In the genomic region with DNA sequence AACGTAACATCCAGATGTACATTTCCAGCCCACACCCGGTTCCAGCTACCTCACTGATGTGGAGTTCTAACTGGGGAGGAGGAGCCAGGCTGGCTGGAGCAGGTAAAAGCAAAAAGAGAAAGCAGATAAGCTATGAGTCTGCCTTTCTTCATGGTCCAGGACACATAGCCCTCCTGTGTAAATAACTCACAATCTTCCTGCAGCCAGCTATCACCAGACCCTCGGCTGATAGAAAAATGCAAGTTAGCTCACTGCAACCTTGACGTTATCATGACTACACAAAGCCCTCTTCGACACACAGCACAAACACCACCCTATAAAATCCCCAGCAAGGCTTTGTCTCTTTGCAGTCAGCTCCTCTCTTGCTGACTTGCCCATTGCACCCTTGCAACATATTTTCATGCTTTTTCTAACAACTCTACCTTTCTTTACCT, we compare ENCODE assay signal across 1 cellular context.
TF ChIP-seq lines count a peak whose summit lies in the region.

No MANE protein-coding gene starts in this region.

TF ChIP-seq in K562, 482 proteins besides CTCF, POLR2A, EP300 and RAD21 (continued from another document and continues in another):
- TF ChIP-seq, protein P1, sequence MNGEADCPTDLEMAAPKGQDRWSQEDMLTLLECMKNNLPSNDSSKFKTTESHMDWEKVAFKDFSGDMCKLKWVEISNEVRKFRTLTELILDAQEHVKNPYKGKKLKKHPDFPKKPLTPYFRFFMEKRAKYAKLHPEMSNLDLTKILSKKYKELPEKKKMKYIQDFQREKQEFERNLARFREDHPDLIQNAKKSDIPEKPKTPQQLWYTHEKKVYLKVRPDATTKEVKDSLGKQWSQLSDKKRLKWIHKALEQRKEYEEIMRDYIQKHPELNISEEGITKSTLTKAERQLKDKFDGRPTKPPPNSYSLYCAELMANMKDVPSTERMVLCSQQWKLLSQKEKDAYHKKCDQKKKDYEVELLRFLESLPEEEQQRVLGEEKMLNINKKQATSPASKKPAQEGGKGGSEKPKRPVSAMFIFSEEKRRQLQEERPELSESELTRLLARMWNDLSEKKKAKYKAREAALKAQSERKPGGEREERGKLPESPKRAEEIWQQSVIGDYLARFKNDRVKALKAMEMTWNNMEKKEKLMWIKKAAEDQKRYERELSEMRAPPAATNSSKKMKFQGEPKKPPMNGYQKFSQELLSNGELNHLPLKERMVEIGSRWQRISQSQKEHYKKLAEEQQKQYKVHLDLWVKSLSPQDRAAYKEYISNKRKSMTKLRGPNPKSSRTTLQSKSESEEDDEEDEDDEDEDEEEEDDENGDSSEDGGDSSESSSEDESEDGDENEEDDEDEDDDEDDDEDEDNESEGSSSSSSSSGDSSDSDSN (IDR thresholded peaks at IDR 0.05; ENCODE audit: borderline replicate concordance in 1 of 2, low read depth in 2 of 2, low read length in 2 of 2) = no peak
- no peak for TF ChIP-seq CREBBP (IDR thresholded peaks at IDR 0.05; ENCODE audit: low read depth, low read length)
- TF ChIP-seq POLR2B (IDR thresholded peaks at IDR 0.05; ENCODE audit: low read depth, partially characterized antibody) = no peak
- no peak for TF ChIP-seq ZBTB9 (CRISPR knock-in tag; IDR thresholded peaks at IDR 0.05)
- TF ChIP-seq, protein P2, sequence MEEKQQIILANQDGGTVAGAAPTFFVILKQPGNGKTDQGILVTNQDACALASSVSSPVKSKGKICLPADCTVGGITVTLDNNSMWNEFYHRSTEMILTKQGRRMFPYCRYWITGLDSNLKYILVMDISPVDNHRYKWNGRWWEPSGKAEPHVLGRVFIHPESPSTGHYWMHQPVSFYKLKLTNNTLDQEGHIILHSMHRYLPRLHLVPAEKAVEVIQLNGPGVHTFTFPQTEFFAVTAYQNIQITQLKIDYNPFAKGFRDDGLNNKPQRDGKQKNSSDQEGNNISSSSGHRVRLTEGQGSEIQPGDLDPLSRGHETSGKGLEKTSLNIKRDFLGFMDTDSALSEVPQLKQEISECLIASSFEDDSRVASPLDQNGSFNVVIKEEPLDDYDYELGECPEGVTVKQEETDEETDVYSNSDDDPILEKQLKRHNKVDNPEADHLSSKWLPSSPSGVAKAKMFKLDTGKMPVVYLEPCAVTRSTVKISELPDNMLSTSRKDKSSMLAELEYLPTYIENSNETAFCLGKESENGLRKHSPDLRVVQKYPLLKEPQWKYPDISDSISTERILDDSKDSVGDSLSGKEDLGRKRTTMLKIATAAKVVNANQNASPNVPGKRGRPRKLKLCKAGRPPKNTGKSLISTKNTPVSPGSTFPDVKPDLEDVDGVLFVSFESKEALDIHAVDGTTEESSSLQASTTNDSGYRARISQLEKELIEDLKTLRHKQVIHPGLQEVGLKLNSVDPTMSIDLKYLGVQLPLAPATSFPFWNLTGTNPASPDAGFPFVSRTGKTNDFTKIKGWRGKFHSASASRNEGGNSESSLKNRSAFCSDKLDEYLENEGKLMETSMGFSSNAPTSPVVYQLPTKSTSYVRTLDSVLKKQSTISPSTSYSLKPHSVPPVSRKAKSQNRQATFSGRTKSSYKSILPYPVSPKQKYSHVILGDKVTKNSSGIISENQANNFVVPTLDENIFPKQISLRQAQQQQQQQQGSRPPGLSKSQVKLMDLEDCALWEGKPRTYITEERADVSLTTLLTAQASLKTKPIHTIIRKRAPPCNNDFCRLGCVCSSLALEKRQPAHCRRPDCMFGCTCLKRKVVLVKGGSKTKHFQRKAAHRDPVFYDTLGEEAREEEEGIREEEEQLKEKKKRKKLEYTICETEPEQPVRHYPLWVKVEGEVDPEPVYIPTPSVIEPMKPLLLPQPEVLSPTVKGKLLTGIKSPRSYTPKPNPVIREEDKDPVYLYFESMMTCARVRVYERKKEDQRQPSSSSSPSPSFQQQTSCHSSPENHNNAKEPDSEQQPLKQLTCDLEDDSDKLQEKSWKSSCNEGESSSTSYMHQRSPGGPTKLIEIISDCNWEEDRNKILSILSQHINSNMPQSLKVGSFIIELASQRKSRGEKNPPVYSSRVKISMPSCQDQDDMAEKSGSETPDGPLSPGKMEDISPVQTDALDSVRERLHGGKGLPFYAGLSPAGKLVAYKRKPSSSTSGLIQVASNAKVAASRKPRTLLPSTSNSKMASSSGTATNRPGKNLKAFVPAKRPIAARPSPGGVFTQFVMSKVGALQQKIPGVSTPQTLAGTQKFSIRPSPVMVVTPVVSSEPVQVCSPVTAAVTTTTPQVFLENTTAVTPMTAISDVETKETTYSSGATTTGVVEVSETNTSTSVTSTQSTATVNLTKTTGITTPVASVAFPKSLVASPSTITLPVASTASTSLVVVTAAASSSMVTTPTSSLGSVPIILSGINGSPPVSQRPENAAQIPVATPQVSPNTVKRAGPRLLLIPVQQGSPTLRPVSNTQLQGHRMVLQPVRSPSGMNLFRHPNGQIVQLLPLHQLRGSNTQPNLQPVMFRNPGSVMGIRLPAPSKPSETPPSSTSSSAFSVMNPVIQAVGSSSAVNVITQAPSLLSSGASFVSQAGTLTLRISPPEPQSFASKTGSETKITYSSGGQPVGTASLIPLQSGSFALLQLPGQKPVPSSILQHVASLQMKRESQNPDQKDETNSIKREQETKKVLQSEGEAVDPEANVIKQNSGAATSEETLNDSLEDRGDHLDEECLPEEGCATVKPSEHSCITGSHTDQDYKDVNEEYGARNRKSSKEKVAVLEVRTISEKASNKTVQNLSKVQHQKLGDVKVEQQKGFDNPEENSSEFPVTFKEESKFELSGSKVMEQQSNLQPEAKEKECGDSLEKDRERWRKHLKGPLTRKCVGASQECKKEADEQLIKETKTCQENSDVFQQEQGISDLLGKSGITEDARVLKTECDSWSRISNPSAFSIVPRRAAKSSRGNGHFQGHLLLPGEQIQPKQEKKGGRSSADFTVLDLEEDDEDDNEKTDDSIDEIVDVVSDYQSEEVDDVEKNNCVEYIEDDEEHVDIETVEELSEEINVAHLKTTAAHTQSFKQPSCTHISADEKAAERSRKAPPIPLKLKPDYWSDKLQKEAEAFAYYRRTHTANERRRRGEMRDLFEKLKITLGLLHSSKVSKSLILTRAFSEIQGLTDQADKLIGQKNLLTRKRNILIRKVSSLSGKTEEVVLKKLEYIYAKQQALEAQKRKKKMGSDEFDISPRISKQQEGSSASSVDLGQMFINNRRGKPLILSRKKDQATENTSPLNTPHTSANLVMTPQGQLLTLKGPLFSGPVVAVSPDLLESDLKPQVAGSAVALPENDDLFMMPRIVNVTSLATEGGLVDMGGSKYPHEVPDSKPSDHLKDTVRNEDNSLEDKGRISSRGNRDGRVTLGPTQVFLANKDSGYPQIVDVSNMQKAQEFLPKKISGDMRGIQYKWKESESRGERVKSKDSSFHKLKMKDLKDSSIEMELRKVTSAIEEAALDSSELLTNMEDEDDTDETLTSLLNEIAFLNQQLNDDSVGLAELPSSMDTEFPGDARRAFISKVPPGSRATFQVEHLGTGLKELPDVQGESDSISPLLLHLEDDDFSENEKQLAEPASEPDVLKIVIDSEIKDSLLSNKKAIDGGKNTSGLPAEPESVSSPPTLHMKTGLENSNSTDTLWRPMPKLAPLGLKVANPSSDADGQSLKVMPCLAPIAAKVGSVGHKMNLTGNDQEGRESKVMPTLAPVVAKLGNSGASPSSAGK (IDR thresholded peaks at IDR 0.05) = no peak
- TF ChIP-seq TBL1XR1 (IDR thresholded peaks at IDR 0.05; ENCODE audit: low read length in 2 of 2) = no peak
- TF ChIP-seq PBX2 (CRISPR knock-in tag; IDR thresholded peaks at IDR 0.05; ENCODE audit: low read depth) = no peak
- TF ChIP-seq PBX2 (tag; conservative IDR thresholded peaks at IDR 0.05; ENCODE audit: low read depth) = no peak
- TF ChIP-seq NFIC (IDR thresholded peaks at IDR 0.05) = peak; percentile 63
- no peak for TF ChIP-seq PHF8 (IDR thresholded peaks at IDR 0.05; ENCODE audit: borderline replicate concordance, low read length)
- no peak for TF ChIP-seq MCM7 (IDR thresholded peaks at IDR 0.05)
- TF ChIP-seq GATA2 (CRISPR knock-in tag; IDR thresholded peaks at IDR 0.05) = no peak
- peak; percentile 56; the same call in 1 of the 2 replicates for TF ChIP-seq TOE1 (IDR thresholded peaks at IDR 0.05; ENCODE audit: borderline replicate concordance)
- TF ChIP-seq TOE1 (CRISPR knock-in tag; IDR thresholded peaks at IDR 0.05; ENCODE audit: borderline replicate concordance, low read depth) = no peak
- TF ChIP-seq SIX5 (IDR thresholded peaks at IDR 0.05; ENCODE audit: borderline replicate concordance in 1 of 2, insufficient read depth in 1 of 2, low read depth in 1 of 2, low read length in 2 of 2) = no peak
- TF ChIP-seq EP400 (IDR thresholded peaks at IDR 0.05) = no peak
- peak; percentile 59 to 65; a peak in 2 of 4 replicates for TF ChIP-seq FOXK2 (conservative IDR thresholded peaks at IDR 0.05 in 1 of 2, IDR thresholded peaks at IDR 0.05 in 1 of 2; ENCODE audit: low read depth in 2 of 2)
- 0 out of 4 replicates have a peak, but pooled peaks of 1 of the 2 experiments have one; percentile 47 for TF ChIP-seq RCOR1 (IDR thresholded peaks at IDR 0.05; ENCODE audit: borderline replicate concordance in 1 of 2, low read depth in 2 of 2, low read length in 2 of 2)
- no peak for TF ChIP-seq NFRKB (IDR thresholded peaks at IDR 0.05; ENCODE audit: low read depth)
- TF ChIP-seq CBFA2T2 (conservative IDR thresholded peaks at IDR 0.05) = peak; percentile 88
- TF ChIP-seq NR1H2 (CRISPR knock-in tag; IDR thresholded peaks at IDR 0.05) = no peak
- TF ChIP-seq NR2C2 (CRISPR knock-in tag; IDR thresholded peaks at IDR 0.05) = no peak
- TF ChIP-seq NR2C2 (tag; IDR thresholded peaks at IDR 0.05) = no peak
- TF ChIP-seq, protein P3, sequence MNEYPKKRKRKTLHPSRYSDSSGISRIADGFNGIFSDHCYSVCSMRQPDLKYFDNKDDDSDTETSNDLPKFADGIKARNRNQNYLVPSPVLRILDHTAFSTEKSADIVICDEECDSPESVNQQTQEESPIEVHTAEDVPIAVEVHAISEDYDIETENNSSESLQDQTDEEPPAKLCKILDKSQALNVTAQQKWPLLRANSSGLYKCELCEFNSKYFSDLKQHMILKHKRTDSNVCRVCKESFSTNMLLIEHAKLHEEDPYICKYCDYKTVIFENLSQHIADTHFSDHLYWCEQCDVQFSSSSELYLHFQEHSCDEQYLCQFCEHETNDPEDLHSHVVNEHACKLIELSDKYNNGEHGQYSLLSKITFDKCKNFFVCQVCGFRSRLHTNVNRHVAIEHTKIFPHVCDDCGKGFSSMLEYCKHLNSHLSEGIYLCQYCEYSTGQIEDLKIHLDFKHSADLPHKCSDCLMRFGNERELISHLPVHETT (CRISPR knock-in tag; conservative IDR thresholded peaks at IDR 0.05 in 1 of 2, IDR thresholded peaks at IDR 0.05 in 1 of 2) = no peak
- no peak for TF ChIP-seq ZNF23 (CRISPR knock-in tag; IDR thresholded peaks at IDR 0.05)
- TF ChIP-seq THRAP3 (IDR thresholded peaks at IDR 0.05; ENCODE audit: borderline replicate concordance) = no peak
- no peak for TF ChIP-seq ZNF197 (CRISPR knock-in tag; IDR thresholded peaks at IDR 0.05; ENCODE audit: low read depth)
- TF ChIP-seq TAF1 (IDR thresholded peaks at IDR 0.05; ENCODE audit: control insufficient read depth, extremely low read depth, insufficient read depth, low read length, severe bottlenecking) = no peak
- no peak for TF ChIP-seq NCOA2 (IDR thresholded peaks at IDR 0.05; ENCODE audit: partially characterized antibody in 2 of 2)
- TF ChIP-seq HDAC1 (IDR thresholded peaks at IDR 0.05) = peak; percentile 4 to 45; a peak in 2 of 4 replicates
- TF ChIP-seq CEBPB (tag; IDR thresholded peaks at IDR 0.05) = no peak
- peak; percentile 93 for TF ChIP-seq CBFA2T3 (IDR thresholded peaks at IDR 0.05)
- no peak for TF ChIP-seq NR0B1 (IDR thresholded peaks at IDR 0.05; ENCODE audit: partially characterized antibody)
- no peak for TF ChIP-seq ZNF175 (CRISPR knock-in tag; IDR thresholded peaks at IDR 0.05; ENCODE audit: low read depth)
- TF ChIP-seq, protein P4, sequence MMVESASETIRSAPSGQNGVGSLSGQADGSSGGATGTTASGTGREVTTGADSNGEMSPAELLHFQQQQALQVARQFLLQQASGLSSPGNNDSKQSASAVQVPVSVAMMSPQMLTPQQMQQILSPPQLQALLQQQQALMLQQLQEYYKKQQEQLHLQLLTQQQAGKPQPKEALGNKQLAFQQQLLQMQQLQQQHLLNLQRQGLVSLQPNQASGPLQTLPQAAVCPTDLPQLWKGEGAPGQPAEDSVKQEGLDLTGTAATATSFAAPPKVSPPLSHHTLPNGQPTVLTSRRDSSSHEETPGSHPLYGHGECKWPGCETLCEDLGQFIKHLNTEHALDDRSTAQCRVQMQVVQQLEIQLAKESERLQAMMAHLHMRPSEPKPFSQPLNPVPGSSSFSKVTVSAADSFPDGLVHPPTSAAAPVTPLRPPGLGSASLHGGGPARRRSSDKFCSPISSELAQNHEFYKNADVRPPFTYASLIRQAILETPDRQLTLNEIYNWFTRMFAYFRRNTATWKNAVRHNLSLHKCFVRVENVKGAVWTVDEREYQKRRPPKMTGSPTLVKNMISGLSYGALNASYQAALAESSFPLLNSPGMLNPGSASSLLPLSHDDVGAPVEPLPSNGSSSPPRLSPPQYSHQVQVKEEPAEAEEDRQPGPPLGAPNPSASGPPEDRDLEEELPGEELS (CRISPR knock-in tag; IDR thresholded peaks at IDR 0.05; ENCODE audit: borderline replicate concordance) = no peak
